22 cellular contexts compared by ENCODE assay signal in the genomic region with DNA sequence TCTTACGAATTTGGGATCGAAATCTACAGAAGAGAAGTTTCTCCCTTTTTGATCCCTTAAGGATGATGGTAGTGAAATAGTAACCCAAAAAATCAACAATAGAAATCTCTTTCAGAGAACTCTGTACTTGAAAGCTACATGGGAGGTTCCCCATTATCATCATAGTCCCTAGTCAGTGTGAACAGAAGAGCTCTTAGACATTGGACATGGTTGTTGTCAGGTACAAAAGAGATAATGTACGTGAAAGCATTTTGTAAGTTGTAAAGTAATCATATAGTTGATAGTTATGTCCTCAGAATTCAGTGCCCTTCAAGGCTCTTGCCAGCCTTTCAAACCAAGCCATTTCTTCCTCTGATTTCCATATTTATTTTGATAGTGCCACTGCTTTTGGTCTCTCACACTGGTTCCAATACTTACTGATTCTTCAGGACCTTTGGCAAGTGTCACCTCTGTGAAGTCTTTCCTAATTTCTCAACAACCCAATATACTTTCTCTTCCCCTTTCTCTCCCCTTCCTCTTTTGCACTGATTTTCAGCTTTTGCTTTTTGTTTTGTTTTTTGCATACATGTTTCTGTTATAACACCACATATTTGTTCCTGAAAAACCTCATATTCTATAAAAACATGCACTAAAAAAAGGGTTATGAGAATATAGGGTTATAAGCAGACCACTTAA. TPM values are rescaled to one million over a fixed set of nuclear protein-coding genes. Genes with fewer than 3 reads are reported as not detected.
DNase-seq lines count a peak whose midpoint lies in the region; ATAC-seq, FAIRE-seq and TF ChIP-seq lines count a peak whose summit lies in the region.
"Had no signal": no experiment of that assay in that cellular context is flagged by ENCODE, and none has a peak within 500 bp of the region (broad histone marks: within the 10 kb centered on the region; RNA-seq: fewer than 3 reads in every experiment).

No MANE protein-coding gene starts in this region.

- H3K27me3 Mint-ChIP-seq in naive thymus-derived CD4-positive, alpha-beta T cell, result no peaks in the 10 kb centered on the region

- H3K4me3 Mint-ChIP-seq in naive thymus-derived CD4-positive, alpha-beta T cell, result no peak overlapping the region
- H3K4me3 Mint-ChIP-seq in stimulated activated effector memory CD8-positive, alpha-beta T cell treated with anti-CD3 and anti-CD28 coated beads, Interleukin-12 subunit alpha, Interleukin-12 subunit beta, amount 100 ng/mL, for 72 hours, result no peak overlapping the region
- H3K4me3 Mint-ChIP-seq: neural crest cell had no signal

- POLR2A ChIA-PET in naive thymus-derived CD4-positive, alpha-beta T cell (lab: Charles Lee), result no interaction called here
- POLR2A ChIA-PET in HepG2 (lab: Yijun Ruan, JAX), result no interaction called here

- TF ChIP-seq CTCF in GM12865 (IDR thresholded peaks at IDR 0.05; ENCODE audit: insufficient read depth, low read depth, low read length, missing control alignments) (no peak), breast epithelium (IDR thresholded peaks at IDR 0.05) (no peak), HepG2 (CRISPR knock-in tag; IDR thresholded peaks at IDR 0.05) (no peak)

- H3K9me2 ChIP-seq in Karpas-422 (replicated peaks; ENCODE audit: insufficient read depth, low read length), result no peaks in the 10 kb centered on the region

- H3K4me2 ChIP-seq in Karpas-422 (ENCODE audit: low read depth, low read length, poor library complexity, severe bottlenecking) (no peak overlapping the region), HepG2 (ENCODE audit: low read depth, low read length) (no peak overlapping the region)

- TF ChIP-seq POLR2A in breast epithelium (IDR thresholded peaks at IDR 0.05), result no peak
- no peak for TF ChIP-seq POLR2A in HepG2 (IDR thresholded peaks at IDR 0.05; ENCODE audit: insufficient read depth in 1 of 2, low read depth in 2 of 2, low read length in 2 of 2)

- peaks cover 17 to 43% (median 32%) of the 10 kb centered on the region in 7 donors for H3K4me1 Mint-ChIP-seq in naive thymus-derived CD4-positive, alpha-beta T cell
- no peaks in the 10 kb centered on the region for H3K4me1 Mint-ChIP-seq in stimulated activated effector memory CD8-positive, alpha-beta T cell treated with anti-CD3 and anti-CD28 coated beads, Interleukin-12 subunit alpha, Interleukin-12 subunit beta, amount 100 ng/mL, for 72 hours

- peak overlapping the region; percentile 18; the same call in 1 of the 2 replicates for H3K27ac ChIP-seq in Karpas-422 (ENCODE audit: low read length)
- H3K27ac ChIP-seq in naive thymus-derived CD4-positive, alpha-beta T cell (ENCODE audit: low read depth, low read length), result no peak overlapping the region
- H3K27ac ChIP-seq in breast epithelium, result no peak overlapping the region
- H3K27ac ChIP-seq in HepG2 (ENCODE audit: extremely low read length, insufficient read depth, low read length), result no peak overlapping the region
- H3K27ac ChIP-seq: coronary artery, psoas muscle, thoracic aorta had no signal

- no peak overlapping the region for H3K27ac Mint-ChIP-seq in naive thymus-derived CD4-positive, alpha-beta T cell
- H3K27ac Mint-ChIP-seq in stimulated activated effector memory CD8-positive, alpha-beta T cell treated with anti-CD3 and anti-CD28 coated beads, Interleukin-12 subunit alpha, Interleukin-12 subunit beta, amount 100 ng/mL, for 72 hours, result no peak overlapping the region

- no peak for TF ChIP-seq RAD21 in HepG2 (CRISPR knock-in tag; IDR thresholded peaks at IDR 0.05)

- intact Hi-C loops in naive thymus-derived CD4-positive, alpha-beta T cell (cut with micrococcal nuclease), result no loop called here
- intact Hi-C loops in breast epithelium (cut with DNase I; ENCODE audit: low total_unique reads) (loop anchor here (1.0 kb wide), 1 partner anchor 14 kb away; no protein-coding TSS in a partner anchor), HepG2 (cut with micrococcal nuclease; ENCODE audit: unreplicated experiment) (loop anchor here (2.0 kb wide), 1 partner anchor 17 kb away; no protein-coding TSS in a partner anchor)

- H3K36me3 ChIP-seq in Karpas-422 (ENCODE audit: insufficient read depth, low read length), result peaks cover 4% of the 10 kb centered on the region; the same call in 1 of the 2 replicates
- H3K36me3 ChIP-seq in naive thymus-derived CD4-positive, alpha-beta T cell (ENCODE audit: control insufficient read depth in 2 of 3, insufficient read depth in 3 of 3, low read length in 3 of 3), result no peaks in the 10 kb centered on the region
- no peaks in the 10 kb centered on the region for H3K36me3 ChIP-seq in breast epithelium
- H3K36me3 ChIP-seq in HepG2 (replicated peaks in 1 of 2; ENCODE audit: control insufficient read depth in 1 of 2, insufficient read depth in 2 of 2, low read length in 2 of 2), result peaks cover 3 to 16% of the 10 kb centered on the region in 2 experiments; a peak in 3 of 5 replicates

- H3K9me3 ChIP-seq in Karpas-422 (ENCODE audit: low read length) (no peaks in the 10 kb centered on the region), breast epithelium (no peaks in the 10 kb centered on the region), HepG2 (ENCODE audit: low read length) (no peaks in the 10 kb centered on the region)
- no peaks in the 10 kb centered on the region for H3K9me3 ChIP-seq in naive thymus-derived CD4-positive, alpha-beta T cell (ENCODE audit: control insufficient read depth in 2 of 3, low read length in 3 of 3)
- H3K9me3 ChIP-seq: psoas muscle, thoracic aorta had no signal

- H4K20me1 ChIP-seq in Karpas-422 (ENCODE audit: insufficient read depth, low read depth, low read length) (no peaks in the 10 kb centered on the region), HepG2 (ENCODE audit: insufficient read depth, low read length) (no peaks in the 10 kb centered on the region)

- no peaks in the 10 kb centered on the region for H3K27me3 ChIP-seq in Karpas-422 (ENCODE audit: low read length)
- no peaks in the 10 kb centered on the region for H3K27me3 ChIP-seq in naive thymus-derived CD4-positive, alpha-beta T cell (ENCODE audit: control insufficient read depth in 2 of 2, insufficient read depth in 2 of 2, low read length in 2 of 2)
- H3K27me3 ChIP-seq in breast epithelium, result no peaks in the 10 kb centered on the region
- H3K27me3 ChIP-seq in HepG2 (ENCODE audit: control insufficient read depth in 1 of 2, insufficient read depth in 2 of 2, low read length in 2 of 2), result no peaks in the 10 kb centered on the region

- TF ChIP-seq EP300 in HepG2 (IDR thresholded peaks at IDR 0.05; ENCODE audit: low read depth in 2 of 2, low read length in 2 of 2) (no peak), HepG2 (CRISPR knock-in tag; IDR thresholded peaks at IDR 0.05; ENCODE audit: borderline replicate concordance) (no peak)

- no peak for FAIRE-seq in HepG2 (lab: Jason Lieb, UNC)
- FAIRE-seq: H54, kidney, RCC 7860, small intestine had no signal

- H2AFZ ChIP-seq in Karpas-422 (ENCODE audit: low read length) (no peak overlapping the region), HepG2 (ENCODE audit: low read length) (no peak overlapping the region)

- DNase-seq in GM12865 (ENCODE audit: low read depth) (peak; percentile 30), Karpas-422 (peak; percentile 65), SIG-M5 (lab: John Stamatoyannopoulos, UW) (peak; percentile 59), breast epithelium (ENCODE audit: low spot score in 2 of 2) (no peak), HepG2 (ENCODE audit: low spot score) (no peak), NCI-H226 (no peak)
- no peak for DNase-seq in naive thymus-derived CD4-positive, alpha-beta T cell
- DNase-seq in stimulated activated effector memory CD8-positive, alpha-beta T cell treated with anti-CD3 and anti-CD28 coated beads, Interleukin-12 subunit alpha, Interleukin-12 subunit beta, amount 100 ng/mL, for 72 hours (ENCODE audit: low spot score in 2 of 2), result no peak
- DNase-seq: activated CD4-positive, alpha-beta T cell treated with anti-CD3 and anti-CD28 coated beads, Interleukin-2, amount 50 U/mL, for 1 hour; activated naive CD4-positive, alpha-beta T cell treated with Interleukin-2 at 50 U/mL for 16 hours; hippocampal formation; kidney; NCI-H1417 treated with DMSO at 0.1 percent for 48 hours; NCI-H2171 treated with DMSO at 0.1 percent for 48 hours; psoas muscle; small intestine; stimulated activated CD4-positive, alpha-beta T cell treated with anti-CD3 and anti-CD28 coated beads, Interleukin-4, amount 100 ng/mL, for 4 hours had no signal

- H3K4me3 ChIP-seq in GM12865 (ENCODE audit: low read depth, low read length), result no peak overlapping the region
- no peak overlapping the region for H3K4me3 ChIP-seq in Karpas-422 (ENCODE audit: low read length)
- H3K4me3 ChIP-seq in naive thymus-derived CD4-positive, alpha-beta T cell (ENCODE audit: low read length), result no peak overlapping the region
- H3K4me3 ChIP-seq in breast epithelium, result no peak overlapping the region
- no peak overlapping the region for H3K4me3 ChIP-seq in HepG2 (replicated peaks in 1 of 3; ENCODE audit: insufficient read depth in 1 of 3, low read depth in 2 of 3, low read length in 3 of 3)
- H3K4me3 ChIP-seq: coronary artery, psoas muscle, thoracic aorta had no signal

- H3K9me3 Mint-ChIP-seq in naive thymus-derived CD4-positive, alpha-beta T cell, result peaks cover 0 to 2% (median 0%) of the 10 kb centered on the region in 11 donors
- no peaks in the 10 kb centered on the region for H3K9me3 Mint-ChIP-seq in stimulated activated effector memory CD8-positive, alpha-beta T cell treated with anti-CD3 and anti-CD28 coated beads, Interleukin-12 subunit alpha, Interleukin-12 subunit beta, amount 100 ng/mL, for 72 hours
- H3K9me3 Mint-ChIP-seq: neural crest cell had no signal

- no peak overlapping the region for H3K9ac ChIP-seq in Karpas-422 (ENCODE audit: low read length)
- no peak overlapping the region for H3K9ac ChIP-seq in HepG2 (ENCODE audit: insufficient read depth, low read depth, low read length)

- H3K79me2 ChIP-seq in Karpas-422 (ENCODE audit: low read length) (no peaks in the 10 kb centered on the region), HepG2 (ENCODE audit: insufficient read depth, low read length) (no peaks in the 10 kb centered on the region)

- in situ Hi-C loops in HepG2 (cut with HindIII; ENCODE audit: extremely low pct_ligation_motif_present, low pct_unique_long_range_greater_than_20kb), result no loop called here

- no TSS peak for BruUV-seq in HepG2 (replicated peaks; lab: Mats Ljungman, UMichigan)

- peak; percentile 42 for ATAC-seq in naive thymus-derived CD4-positive, alpha-beta T cell
- no peak for ATAC-seq in HepG2
- ATAC-seq in stimulated activated effector memory CD8-positive, alpha-beta T cell treated with anti-CD3 and anti-CD28 coated beads, Interleukin-12 subunit alpha, Interleukin-12 subunit beta, amount 100 ng/mL, for 72 hours, result no peak
- ATAC-seq: psoas muscle had no signal

- CTCF ChIA-PET in naive thymus-derived CD4-positive, alpha-beta T cell (lab: Charles Lee), result interaction anchor here (0.6 to 1.1 kb wide), 4 partner anchors 17 to 588 kb away, joined by 3 to 7 read pairs (median 4); no protein-coding TSS in a partner anchor
- CTCF ChIA-PET in HepG2 (lab: Yijun Ruan, JAX; ENCODE audit: low intra/inter-chr PET ratio, low total read pairs), result no interaction called here

- WGBS in HepG2 (ENCODE audit: low lambda C conversion rate), result 96% methylated on average over 3 of the region's 3 CpGs

- H3K36me3 Mint-ChIP-seq in naive thymus-derived CD4-positive, alpha-beta T cell, result peaks cover 0 to 66% (median 29%) of the 10 kb centered on the region in 5 donors
- H3K36me3 Mint-ChIP-seq in stimulated activated effector memory CD8-positive, alpha-beta T cell treated with anti-CD3 and anti-CD28 coated beads, Interleukin-12 subunit alpha, Interleukin-12 subunit beta, amount 100 ng/mL, for 72 hours, result peaks cover 44% of the 10 kb centered on the region

- peaks cover 13% of the 10 kb centered on the region for H3K4me1 ChIP-seq in Karpas-422 (ENCODE audit: low read length)
- peaks cover 6 to 11% of the 10 kb centered on the region in 2 donors for H3K4me1 ChIP-seq in naive thymus-derived CD4-positive, alpha-beta T cell (ENCODE audit: control insufficient read depth in 2 of 2, insufficient read depth in 2 of 2, low read length in 2 of 2)
- no peaks in the 10 kb centered on the region for H3K4me1 ChIP-seq in breast epithelium
- H3K4me1 ChIP-seq in HepG2 (ENCODE audit: insufficient read depth, low read length), result no peaks in the 10 kb centered on the region

RNA-seq across cellular contexts. Expression of a gene that starts 22.4 kb away (rescaled TPM):
- 24.9 and 39.0 TPM in 2 replicates for total RNA-seq in Karpas-422 (2014; rRNA removed; shearing (Covaris generic); ENCODE audit: low replicate concordance)
- 10 to 100 TPM; 20.3 to 37.7 (median 29.3) TPM for total RNA-seq in naive thymus-derived CD4-positive, alpha-beta T cell
- polyA plus RNA-seq in naive thymus-derived CD4-positive, alpha-beta T cell, result 10 to 100 TPM; 24.0 to 25.6 TPM
- 10 to 100 TPM; 37.1 to 72.0 (median 45.6) TPM for total RNA-seq in breast epithelium
- 25.2 and 26.5 TPM in 2 replicates for total RNA-seq in HepG2 (2016; rRNA removed; fragmentation: Illumina TruSeq; extraction: Trizol)
- total RNA-seq in HepG2 (2016; cell fraction: cytosol; rRNA removed; fragmentation: Illumina TruSeq; extraction: Trizol; ENCODE audit: low read depth), result 8.0 TPM in 2 replicates
- 25.8 and 26.0 TPM in 2 replicates for total RNA-seq in HepG2 (2016; cell fraction: insoluble cytoplasmic fraction; rRNA removed; fragmentation: Illumina TruSeq; extraction: Trizol)
- 10.8 and 11.3 TPM in 2 replicates for total RNA-seq in HepG2 (2016; cell fraction: membrane; rRNA removed; fragmentation: Illumina TruSeq; extraction: Trizol)
- total RNA-seq in HepG2 (2016; cell fraction: nucleus; rRNA removed; fragmentation: Illumina TruSeq; extraction: Trizol), result 38.6 and 41.0 TPM in 2 replicates
- 13.7 and 15.2 TPM in 2 replicates for polyA plus RNA-seq in HepG2 (2011; rRNA removed)
- 6.1 and 7.0 TPM in 2 replicates for polyA plus RNA-seq in HepG2 (2011; cell fraction: cytosol; rRNA removed)
- polyA plus RNA-seq in HepG2 (2011; cell fraction: nucleus; rRNA removed), result 20.0 and 25.9 TPM in 2 replicates
- 11.5 and 12.2 TPM in 2 replicates for polyA plus RNA-seq in HepG2 (2012)
- polyA plus RNA-seq in HepG2 (2016; cell fraction: cytosol; fragmentation: Illumina TruSeq; extraction: Trizol; ENCODE audit: low read depth), result 3.5 and 3.6 TPM in 2 replicates
- polyA plus RNA-seq in HepG2 (2016; cell fraction: insoluble cytoplasmic fraction; fragmentation: Illumina TruSeq; extraction: Trizol; ENCODE audit: low read depth), result 23.3 and 24.2 TPM in 2 replicates
- polyA plus RNA-seq in HepG2 (2016; cell fraction: membrane; fragmentation: Illumina TruSeq; extraction: Trizol; ENCODE audit: low read depth), result 6.7 and 6.9 TPM in 2 replicates
- polyA plus RNA-seq in HepG2 (2016; cell fraction: nucleus; fragmentation: Illumina TruSeq; extraction: Trizol; ENCODE audit: insufficient read depth, low read depth), result 31.9 and 37.1 TPM in 2 replicates
- 5.9 and 24.6 TPM in 2 replicates for polyA minus RNA-seq in HepG2 (2011; rRNA and poly(A)+ RNA removed; ENCODE audit: low replicate concordance)
- 5.8 and 6.3 TPM in 2 replicates for polyA minus RNA-seq in HepG2 (2011; cell fraction: cytosol; rRNA and poly(A)+ RNA removed)
- 51.5 and 69.6 TPM in 2 replicates for polyA minus RNA-seq in HepG2 (2011; cell fraction: nucleus; rRNA and poly(A)+ RNA removed)

RNA-seq across cellular contexts. Expression of a gene that starts 59.7 kb away (rescaled TPM):
- total RNA-seq in Karpas-422 (2014; rRNA removed; shearing (Covaris generic); ENCODE audit: low replicate concordance), result 1.6 and 3.8 TPM in 2 replicates
- 100 to 1,000 TPM in 2 of 5 experiments, 10 to 100 TPM in 3; 64.9 to 111 (median 94.1) TPM for total RNA-seq in naive thymus-derived CD4-positive, alpha-beta T cell
- polyA plus RNA-seq in naive thymus-derived CD4-positive, alpha-beta T cell, result 10 to 100 TPM; 33.4 to 33.7 TPM
- total RNA-seq in breast epithelium (10 to 100 TPM; 20.8 to 58.0 (median 27.5) TPM), HepG2 (2016; rRNA removed; fragmentation: Illumina TruSeq; extraction: Trizol) (9.0 and 10.1 TPM in 2 replicates)
- 11.3 and 11.7 TPM in 2 replicates for total RNA-seq in HepG2 (2016; cell fraction: cytosol; rRNA removed; fragmentation: Illumina TruSeq; extraction: Trizol; ENCODE audit: low read depth)
- total RNA-seq in HepG2 (2016; cell fraction: insoluble cytoplasmic fraction; rRNA removed; fragmentation: Illumina TruSeq; extraction: Trizol), result 8.0 and 10.1 TPM in 2 replicates
- total RNA-seq in HepG2 (2016; cell fraction: membrane; rRNA removed; fragmentation: Illumina TruSeq; extraction: Trizol), result 16.5 and 22.8 TPM in 2 replicates
- 6.0 and 7.8 TPM in 2 replicates for total RNA-seq in HepG2 (2016; cell fraction: nucleus; rRNA removed; fragmentation: Illumina TruSeq; extraction: Trizol)
- polyA plus RNA-seq in HepG2 (2011; rRNA removed), result 9.8 and 14.0 TPM in 2 replicates
- polyA plus RNA-seq in HepG2 (2011; cell fraction: cytosol; rRNA removed), result 7.3 and 7.8 TPM in 2 replicates
- 14.5 and 15.1 TPM in 2 replicates for polyA plus RNA-seq in HepG2 (2011; cell fraction: nucleus; rRNA removed)
- 5.0 and 7.1 TPM in 2 replicates for polyA plus RNA-seq in HepG2 (2012)
- 14.3 and 15.3 TPM in 2 replicates for polyA plus RNA-seq in HepG2 (2016; cell fraction: cytosol; fragmentation: Illumina TruSeq; extraction: Trizol; ENCODE audit: low read depth)
- polyA plus RNA-seq in HepG2 (2016; cell fraction: insoluble cytoplasmic fraction; fragmentation: Illumina TruSeq; extraction: Trizol; ENCODE audit: low read depth), result 9.3 and 10.6 TPM in 2 replicates
- polyA plus RNA-seq in HepG2 (2016; cell fraction: membrane; fragmentation: Illumina TruSeq; extraction: Trizol; ENCODE audit: low read depth), result 17.5 and 25.2 TPM in 2 replicates
- polyA plus RNA-seq in HepG2 (2016; cell fraction: nucleus; fragmentation: Illumina TruSeq; extraction: Trizol; ENCODE audit: insufficient read depth, low read depth), result 13.1 and 14.2 TPM in 2 replicates
- 1.4 and 7.6 TPM in 2 replicates for polyA minus RNA-seq in HepG2 (2011; rRNA and poly(A)+ RNA removed; ENCODE audit: low replicate concordance)
- polyA minus RNA-seq in HepG2 (2011; cell fraction: cytosol; rRNA and poly(A)+ RNA removed), result 3.5 and 4.0 TPM in 2 replicates
- 4.4 and 5.0 TPM in 2 replicates for polyA minus RNA-seq in HepG2 (2011; cell fraction: nucleus; rRNA and poly(A)+ RNA removed)

Comparison
In these comparisons a context has a peak if more than half of its experiments do, and no peak if none do; other contexts are left out.
1. DNase-seq: peak in GM12865 (single experiment), Karpas-422 (single experiment) and SIG-M5 (single experiment); none in naive thymus-derived CD4-positive, alpha-beta T cell (0 of 9), breast epithelium (0 of 2), HepG2 (single experiment), NCI-H226 (single experiment) and stimulated activated effector memory CD8-positive, alpha-beta T cell treated with anti-CD3 and anti-CD28 coated beads, Interleukin-12 subunit alpha, Interleukin-12 subunit beta, amount 100 ng/mL, for 72 hours (0 of 2).
2. intact Hi-C loops: an anchor here in breast epithelium (1.0 kb wide) and HepG2 (2.0 kb wide); none called in naive thymus-derived CD4-positive, alpha-beta T cell.